In genomic region chr11:13924801-13925327, GRCh38 we compare ENCODE assay signal across 11 cellular contexts. TPM values are rescaled to one million over a fixed set of nuclear protein-coding genes. Genes with fewer than 3 reads are reported as not detected.
A peak's percentile ranks its signal among the peaks of the same experiment; 100 is the strongest.
DNase-seq lines count a peak whose midpoint lies in the region; ATAC-seq and TF ChIP-seq lines count a peak whose summit lies in the region.
"Had no signal": no experiment of that assay in that cellular context is flagged by ENCODE, and none has a peak within 500 bp of the region (broad histone marks: within the 10 kb centered on the region; RNA-seq: fewer than 3 reads in every experiment).

No MANE protein-coding gene starts in this region.

- no peak for DNase-seq in activated naive CD4-positive, alpha-beta T cell treated with anti-CD3 and anti-CD28 coated beads, Interleukin-2, amount 10 ng/mL, durations not matched to agents 7 days and 5 days
- DNase-seq in activated naive CD4-positive, alpha-beta T cell treated with Interleukin-2 at 50 U/mL for 16 hours, result no peak
- DNase-seq in SKM-1 (lab: John Stamatoyannopoulos, UW; ENCODE audit: unreplicated experiment), result peak; percentile 81
- DNase-seq in esophagus muscularis mucosa (ENCODE audit: extremely low spot score), result peak; percentile 47
- no peak for DNase-seq in stimulated activated naive B cell treated with anti-CD40 and anti-IgM and Interleukin-4, amounts not matched to agents 10 μg/mL and 1 μg/mL and 100 μg/mL, for 72 hours
- DNase-seq in central memory CD4-positive, alpha-beta T cell, result no peak
- DNase-seq in colonic mucosa, result no peak
- DNase-seq: activated CD4-positive, alpha-beta T cell treated with anti-CD3 and anti-CD28 coated beads, Interleukin-2, amount 50 U/mL, for 1 hour had no signal

- peaks cover 70% of the 10 kb centered on the region for H3K4me1 Mint-ChIP-seq in activated naive CD4-positive, alpha-beta T cell treated with anti-CD3 and anti-CD28 coated beads, Interleukin-2, amount 10 ng/mL, durations not matched to agents 7 days and 5 days
- H3K4me1 Mint-ChIP-seq in stimulated activated naive B cell treated with anti-CD40 and anti-IgM and Interleukin-4, amounts not matched to agents 10 μg/mL and 1 μg/mL and 100 μg/mL, for 72 hours, result peaks cover 37 to 43% of the 10 kb centered on the region in 2 donors

- no peaks in the 10 kb centered on the region for H3K27me3 ChIP-seq in esophagus muscularis mucosa
- no peaks in the 10 kb centered on the region for H3K27me3 ChIP-seq in colonic mucosa
- H3K27me3 ChIP-seq: ascending aorta had no signal

- peaks cover 7% of the 10 kb centered on the region for H3K27me3 Mint-ChIP-seq in activated naive CD4-positive, alpha-beta T cell treated with anti-CD3 and anti-CD28 coated beads, Interleukin-2, amount 10 ng/mL, durations not matched to agents 7 days and 5 days
- peaks cover 0 to 4% of the 10 kb centered on the region in 2 donors for H3K27me3 Mint-ChIP-seq in stimulated activated naive B cell treated with anti-CD40 and anti-IgM and Interleukin-4, amounts not matched to agents 10 μg/mL and 1 μg/mL and 100 μg/mL, for 72 hours

- peaks cover 14% of the 10 kb centered on the region for H3K9me3 Mint-ChIP-seq in activated naive CD4-positive, alpha-beta T cell treated with anti-CD3 and anti-CD28 coated beads, Interleukin-2, amount 10 ng/mL, durations not matched to agents 7 days and 5 days
- H3K9me3 Mint-ChIP-seq in stimulated activated naive B cell treated with anti-CD40 and anti-IgM and Interleukin-4, amounts not matched to agents 10 μg/mL and 1 μg/mL and 100 μg/mL, for 72 hours, result peaks cover 0 to 4% of the 10 kb centered on the region in 2 donors

- TF ChIP-seq CTCF in esophagus muscularis mucosa (IDR thresholded peaks at IDR 0.05), result no peak
- no peak for TF ChIP-seq CTCF in colonic mucosa (IDR thresholded peaks at IDR 0.05)

- peaks cover 0 to 3% (median 0%) of the 10 kb centered on the region in 4 donors for H3K9me3 ChIP-seq in esophagus muscularis mucosa
- H3K9me3 ChIP-seq in colonic mucosa, result no peaks in the 10 kb centered on the region
- H3K9me3 ChIP-seq: ascending aorta had no signal

- H3K4me1 ChIP-seq in esophagus muscularis mucosa, result peaks cover 0 to 5% (median 0%) of the 10 kb centered on the region in 4 donors
- no peaks in the 10 kb centered on the region for H3K4me1 ChIP-seq in colonic mucosa
- H3K4me1 ChIP-seq: ascending aorta had no signal

- H3K4me3 Mint-ChIP-seq in activated naive CD4-positive, alpha-beta T cell treated with anti-CD3 and anti-CD28 coated beads, Interleukin-2, amount 10 ng/mL, durations not matched to agents 7 days and 5 days, result no peak overlapping the region
- H3K4me3 Mint-ChIP-seq in stimulated activated naive B cell treated with anti-CD40 and anti-IgM and Interleukin-4, amounts not matched to agents 10 μg/mL and 1 μg/mL and 100 μg/mL, for 72 hours, result no peak overlapping the region

- peaks cover 29% of the 10 kb centered on the region for H3K36me3 Mint-ChIP-seq in activated naive CD4-positive, alpha-beta T cell treated with anti-CD3 and anti-CD28 coated beads, Interleukin-2, amount 10 ng/mL, durations not matched to agents 7 days and 5 days
- no peaks in the 10 kb centered on the region for H3K36me3 Mint-ChIP-seq in stimulated activated naive B cell treated with anti-CD40 and anti-IgM and Interleukin-4, amounts not matched to agents 10 μg/mL and 1 μg/mL and 100 μg/mL, for 72 hours

- H3K27ac Mint-ChIP-seq in activated naive CD4-positive, alpha-beta T cell treated with anti-CD3 and anti-CD28 coated beads, Interleukin-2, amount 10 ng/mL, durations not matched to agents 7 days and 5 days, result peak overlapping the region; percentile 98
- peak overlapping the region; percentile 77 for H3K27ac Mint-ChIP-seq in stimulated activated naive B cell treated with anti-CD40 and anti-IgM and Interleukin-4, amounts not matched to agents 10 μg/mL and 1 μg/mL and 100 μg/mL, for 72 hours

- 89% methylated on average over 2 of the region's 2 CpGs for WGBS in esophagus muscularis mucosa

- ATAC-seq in stimulated activated naive B cell treated with anti-CD40 and anti-IgM and Interleukin-4, amounts not matched to agents 10 μg/mL and 1 μg/mL and 100 μg/mL, for 72 hours (replicated peaks), result peak; percentile 23 to 56
- no peak for ATAC-seq in GM18498 (IDR thresholded peaks at IDR 0.05; ENCODE audit: unreplicated experiment)
- ATAC-seq: Panc1 had no signal

- CTCF ChIA-PET in activated naive CD4-positive, alpha-beta T cell treated with anti-CD3 and anti-CD28 coated beads, Interleukin-2, amount 10 ng/mL, durations not matched to agents 7 days and 5 days (lab: Charles Lee), result interaction anchor here (1.0 kb wide), 1 partner anchor 46 kb away, joined by 3 read pairs; no protein-coding TSS in a partner anchor

- no peak overlapping the region for H3K27ac ChIP-seq in esophagus muscularis mucosa (replicated peaks in 1 of 4)
- no peak overlapping the region for H3K27ac ChIP-seq in colonic mucosa
- H3K27ac ChIP-seq: ascending aorta had no signal

- H3K9ac ChIP-seq in colonic mucosa (ENCODE audit: low read depth in 2 of 2, low read length in 2 of 2), result no peak overlapping the region

- H3K36me3 ChIP-seq in esophagus muscularis mucosa (no peaks in the 10 kb centered on the region), colonic mucosa (no peaks in the 10 kb centered on the region)
- H3K36me3 ChIP-seq: ascending aorta had no signal

- intact Hi-C loops in esophagus muscularis mucosa (cut with DNase I), result no loop called here
- intact Hi-C loops in colonic mucosa (cut with DNase I), result no loop called here

- TF ChIP-seq POLR2A in esophagus muscularis mucosa (IDR thresholded peaks at IDR 0.05; ENCODE audit: low read depth), result no peak

- no peak overlapping the region for H3K4me3 ChIP-seq in esophagus muscularis mucosa
- no peak overlapping the region for H3K4me3 ChIP-seq in colonic mucosa
- H3K4me3 ChIP-seq: ascending aorta had no signal

- no peak for TF ChIP-seq EP300 in esophagus muscularis mucosa (IDR thresholded peaks at IDR 0.05)

RNA-seq across cellular contexts. Expression of gene SPON1, which starts 37.7 kb away (rescaled TPM):
- total RNA-seq in esophagus muscularis mucosa (10 to 100 TPM; 12.5 to 25.2 (median 19.2) TPM), colonic mucosa (10 to 100 TPM; 91.4 to 93.9 TPM)

Comparison
In these comparisons a context has a peak if more than half of its experiments do, and no peak if none do; other contexts are left out.
1. DNase-seq: peak in SKM-1 (single experiment) and esophagus muscularis mucosa (single experiment); none in activated naive CD4-positive, alpha-beta T cell treated with anti-CD3 and anti-CD28 coated beads, Interleukin-2, amount 10 ng/mL, durations not matched to agents 7 days and 5 days (single experiment), activated naive CD4-positive, alpha-beta T cell treated with Interleukin-2 at 50 U/mL for 16 hours (single experiment), stimulated activated naive B cell treated with anti-CD40 and anti-IgM and Interleukin-4, amounts not matched to agents 10 μg/mL and 1 μg/mL and 100 μg/mL, for 72 hours (single experiment), central memory CD4-positive, alpha-beta T cell (single experiment) and colonic mucosa (single experiment).